ENCODE assay signal across 8 cellular contexts in genomic region chr1:231421616-231421970, GRCh38. TPM values are rescaled to one million over a fixed set of nuclear protein-coding genes. Genes with fewer than 3 reads are reported as not detected.
DNase-seq lines count a peak whose midpoint lies in the region; ATAC-seq, FAIRE-seq and TF ChIP-seq lines count a peak whose summit lies in the region.

No MANE protein-coding gene starts in this region.

- H3K36me3 ChIP-seq in RWPE2 (ENCODE audit: low read depth) (peaks cover 4% of the 10 kb centered on the region; the same call in 1 of the 2 replicates), breast epithelium (no peaks in the 10 kb centered on the region), kidney (ENCODE audit: control insufficient read depth in 1 of 2, insufficient read depth in 2 of 2, low read length in 2 of 2) (no peaks in the 10 kb centered on the region)

- DNase-seq in AG20443 (ENCODE audit: low spot score), result peak; percentile 44
- no peak for DNase-seq in RWPE2 (ENCODE audit: low spot score)
- no peak for DNase-seq in breast epithelium (ENCODE audit: low spot score in 2 of 2)
- DNase-seq in kidney, result peak; percentile 85
- peak in 2 of 3 experiments; percentile 4 to 12 for DNase-seq in stimulated activated CD4-positive, alpha-beta T cell treated with anti-CD3 and anti-CD28 coated beads, TNF-alpha, amount 100 ng/mL, for 4 hours (ENCODE audit: low read depth in 3 of 3)
- no peak for DNase-seq in NCI-H446 treated with DMSO at 0.1 percent for 48 hours (lab: John Stamatoyannopoulos, UW)

- peak overlapping the region; percentile 88 for H3K4me3 ChIP-seq in RWPE2 (ENCODE audit: severe bottlenecking)
- peak overlapping the region; percentile 61 to 92 (median 70) for H3K4me3 ChIP-seq in breast epithelium
- H3K4me3 ChIP-seq in kidney (ENCODE audit: low read length in 2 of 2), result peak overlapping the region; percentile 55 to 79

- intact Hi-C loops in breast epithelium (cut with DNase I; ENCODE audit: low total_unique reads), result no loop called here
- intact Hi-C loops in kidney (cut with DNase I), result no loop called here

- H3K9ac ChIP-seq in kidney (ENCODE audit: low read length in 2 of 2), result peak overlapping the region; percentile 31 to 41

- peaks cover 27% of the 10 kb centered on the region for H3K4me1 ChIP-seq in RWPE2 (ENCODE audit: insufficient read depth, poor library complexity, severe bottlenecking)
- H3K4me1 ChIP-seq in breast epithelium, result no peaks in the 10 kb centered on the region
- H3K4me1 ChIP-seq in kidney (ENCODE audit: control insufficient read depth in 1 of 2, insufficient read depth in 1 of 2, low read depth in 1 of 2, low read length in 2 of 2), result peaks cover 6 to 13% of the 10 kb centered on the region in 2 donors

- peak; percentile 17 for ATAC-seq in GM18519 (IDR thresholded peaks at IDR 0.05; ENCODE audit: low FRiP score, unreplicated experiment)
- peak; percentile 24 for ATAC-seq in HG03039 (IDR thresholded peaks at IDR 0.05; ENCODE audit: unreplicated experiment)
- peak; percentile 30 for ATAC-seq in RWPE2 (ENCODE audit: low read depth)

- H3K27ac ChIP-seq in RWPE2 (ENCODE audit: poor library complexity, severe bottlenecking), result peak overlapping the region; percentile 78
- peak overlapping the region; percentile 94 to 99 for H3K27ac ChIP-seq in breast epithelium
- H3K27ac ChIP-seq in kidney (ENCODE audit: low read depth in 2 of 2, low read length in 2 of 2), result peak overlapping the region; percentile 94 to 97

- H3K27me3 ChIP-seq in RWPE2 (ENCODE audit: insufficient read depth, poor library complexity, severe bottlenecking) (no peaks in the 10 kb centered on the region), breast epithelium (no peaks in the 10 kb centered on the region)

- FAIRE-seq in kidney (lab: Jason Lieb, UNC), result no peak

- TF ChIP-seq CTCF in RWPE2 (IDR thresholded peaks at IDR 0.05; ENCODE audit: poor library complexity, severe bottlenecking) (no peak), breast epithelium (IDR thresholded peaks at IDR 0.05) (no peak), kidney (IDR thresholded peaks at IDR 0.05; ENCODE audit: borderline replicate concordance, extremely low read depth, insufficient read depth) (no peak)

- TF ChIP-seq POLR2A in breast epithelium (IDR thresholded peaks at IDR 0.05), result no peak

- H3K9me3 ChIP-seq in RWPE2 (ENCODE audit: severe bottlenecking) (no peaks in the 10 kb centered on the region), breast epithelium (no peaks in the 10 kb centered on the region), kidney (ENCODE audit: control insufficient read depth in 1 of 2, low read length in 2 of 2) (no peaks in the 10 kb centered on the region)

RNA-seq across cellular contexts. Expression of gene EGLN1, which starts 0.5 kb away (rescaled TPM):
- total RNA-seq in breast epithelium, result 10 to 100 TPM; 33.8 to 45.6 (median 38.1) TPM
- total RNA-seq in kidney, result 38.8 TPM
- 12.2 TPM for polyA plus RNA-seq in kidney (ENCODE audit: insufficient read depth, low read depth, low replicate concordance)

Comparison
In these comparisons a context has a peak if more than half of its experiments do, and no peak if none do; other contexts are left out.
1. DNase-seq: peak in AG20443 (single experiment), kidney (single experiment) and stimulated activated CD4-positive, alpha-beta T cell treated with anti-CD3 and anti-CD28 coated beads, TNF-alpha, amount 100 ng/mL, for 4 hours (2 of 3); none in RWPE2 (single experiment), breast epithelium (0 of 2) and NCI-H446 treated with DMSO at 0.1 percent for 48 hours (single experiment).
2. Peak in every context shown above with its lines, with median percentiles within 50 percentile points of each other: ATAC-seq, H3K27ac ChIP-seq and H3K4me3 ChIP-seq.